Comparison of ENCODE assay signal across 8 cellular contexts in genomic region chr19:12495002-12495802, GRCh38. TPM values are rescaled to one million over a fixed set of nuclear protein-coding genes. Genes with fewer than 3 reads are reported as not detected.
DNase-seq lines count a peak whose midpoint lies in the region; ATAC-seq, FAIRE-seq and TF ChIP-seq lines count a peak whose summit lies in the region.

No MANE protein-coding gene starts in this region.

- no peaks in the 10 kb centered on the region for H3K36me3 ChIP-seq in kidney (ENCODE audit: control insufficient read depth in 1 of 2, insufficient read depth in 2 of 2, low read length in 2 of 2)

- H3K9me3 ChIP-seq in kidney (ENCODE audit: control insufficient read depth in 1 of 2, low read length in 2 of 2), result no peaks in the 10 kb centered on the region

- peak overlapping the region; percentile 79 to 88 for H3K9ac ChIP-seq in kidney (ENCODE audit: low read length in 2 of 2)

- H3K36me3 Mint-ChIP-seq in chondrocyte (ENCODE audit: low read depth), result no peaks in the 10 kb centered on the region

- intact Hi-C loops in kidney (cut with DNase I), result no loop called here

- peak overlapping the region; percentile 86 for H3K27ac Mint-ChIP-seq in chondrocyte (ENCODE audit: unreplicated experiment)

- H3K27ac ChIP-seq in kidney (ENCODE audit: low read depth in 2 of 2, low read length in 2 of 2), result peak overlapping the region; percentile 74 to 89

- no peaks in the 10 kb centered on the region for H3K9me3 Mint-ChIP-seq in chondrocyte (ENCODE audit: low read depth)

- H3K4me1 ChIP-seq in kidney (ENCODE audit: control insufficient read depth in 1 of 2, insufficient read depth in 1 of 2, low read depth in 1 of 2, low read length in 2 of 2), result peaks cover 4% of the 10 kb centered on the region in 2 donors

- peak; percentile 74 for TF ChIP-seq CTCF in chondrocyte (IDR thresholded peaks at IDR 0.05)
- peak; percentile 41 for TF ChIP-seq CTCF in kidney (IDR thresholded peaks at IDR 0.05; ENCODE audit: borderline replicate concordance, extremely low read depth, insufficient read depth)

- DNase-seq in NCI-H2171 (lab: John Stamatoyannopoulos, UW) (peak; percentile 94), chondrocyte (ENCODE audit: low spot score) (peak; percentile 93), kidney (peak; percentile 97), NOMO-1 treated with dmso at 0.1 percent for 144 hours (lab: John Stamatoyannopoulos, UW; ENCODE audit: unreplicated experiment) (no peak)
- peak; percentile 86 to 91 for DNase-seq in activated CD4-positive, alpha-beta T cell treated with anti-CD3 and anti-CD28 coated beads for 24 hours (ENCODE audit: low read depth in 2 of 2)
- peak; percentile 91 to 94 (median 92) for DNase-seq in stimulated activated CD4-positive, alpha-beta T cell treated with anti-CD3 and anti-CD28 coated beads, Interleukin-12 subunit alpha, Interleukin-12 subunit beta, amount 100 ng/mL, for 48 hours (ENCODE audit: low read depth in 2 of 3, low spot score in 1 of 3)

- no peaks in the 10 kb centered on the region for H3K27me3 Mint-ChIP-seq in chondrocyte (ENCODE audit: low read depth)

- peak overlapping the region; percentile 83 for H3K4me3 Mint-ChIP-seq in chondrocyte (ENCODE audit: unreplicated experiment)

- H3K4me1 Mint-ChIP-seq in chondrocyte (ENCODE audit: low read depth), result peaks cover 20% of the 10 kb centered on the region

- peak; percentile 67 for ATAC-seq in HG02885 (IDR thresholded peaks at IDR 0.05; ENCODE audit: poor library complexity, unreplicated experiment)

- H3K4me3 ChIP-seq in GM08714 (ENCODE audit: low read length) (peak overlapping the region; percentile 54; the same call in 1 of the 2 replicates), kidney (ENCODE audit: low read length in 2 of 2) (peak overlapping the region; percentile 82 to 83)

- peak; percentile 98 for FAIRE-seq in kidney (lab: Jason Lieb, UNC)

RNA-seq across cellular contexts. Expression of gene ZNF709, which starts 10.6 kb away (rescaled TPM):
- total RNA-seq in chondrocyte (2.0 to 5.2 TPM (median 3.0 TPM) in 3 replicates), kidney (5.7 TPM)
- polyA plus RNA-seq in kidney (ENCODE audit: insufficient read depth, low read depth, low replicate concordance), result 2.2 TPM

RNA-seq across cellular contexts. Expression of gene ZNF443, which starts 54.4 kb away (rescaled TPM):
- total RNA-seq in chondrocyte (1.6 to 4.0 TPM (median 2.0 TPM) in 3 replicates), kidney (8.4 TPM)
- 4.1 TPM for polyA plus RNA-seq in kidney (ENCODE audit: insufficient read depth, low read depth, low replicate concordance)

RNA-seq across cellular contexts. Expression of gene ZNF564, which starts 56.1 kb away (rescaled TPM):
- total RNA-seq in chondrocyte (5.7 to 8.9 TPM (median 6.5 TPM) in 3 replicates), kidney (22.6 TPM)
- polyA plus RNA-seq in kidney (ENCODE audit: insufficient read depth, low read depth, low replicate concordance), result 10.2 TPM
